Comparison of ENCODE assay signal across 22 cellular contexts in the genomic region with DNA sequence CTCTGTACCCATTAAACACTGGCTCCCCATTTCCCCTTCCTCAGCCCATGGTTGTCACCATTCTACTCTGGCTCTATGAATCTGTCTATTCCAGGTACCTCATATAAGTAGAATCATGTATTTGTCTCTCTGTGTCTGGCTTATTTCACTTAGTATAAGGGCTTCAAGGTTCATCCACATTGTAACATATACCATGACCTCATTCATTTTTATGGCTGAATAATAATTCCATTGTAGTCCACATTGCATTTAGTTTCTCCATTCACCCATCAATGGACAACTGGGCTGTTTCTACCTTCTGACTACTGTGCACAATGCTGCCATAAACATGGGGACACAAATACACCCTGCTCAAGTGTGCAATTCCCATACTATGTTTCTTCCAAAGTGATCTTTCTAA.
"Had no signal": no experiment of that assay in that cellular context is flagged by ENCODE, and none has a peak within 500 bp of the region (broad histone marks: within the 10 kb centered on the region; RNA-seq: fewer than 3 reads in every experiment).

No MANE protein-coding gene starts in this region.

- H3K4me2 ChIP-seq: KMS-11 had no signal

- H3K36me3 ChIP-seq: Peyer's patch, SJCRH30 had no signal

- H3K9me3 ChIP-seq: Peyer's patch, SJCRH30 had no signal

- H3K9ac ChIP-seq: KMS-11 had no signal

- ATAC-seq: PC-3, Right ventricle myocardium inferior had no signal

- H3K4me3 ChIP-seq: Peyer's patch, SJCRH30, SK-N-MC had no signal

- DNase-seq: Kasumi-1, MM.1S, NCI-H1092 treated with DMSO at 0.1 percent for 48 hours, NCI-H1436, NCI-H187, NCI-H2029, NCI-H2081 treated with DMSO at 0.1 percent for 48 hours, NCI-H2171, NCI-H226, NCI-H446, NCI-H510A, NCI-H524 treated with DMSO at 0.1 percent for 48 hours, NCI-H69, NCI-H774, PC-3, SHP77 treated with DMSO at 0.1 percent for 48 hours, SJCRH30, SW 1271 had no signal

- H3K27me3 ChIP-seq: Peyer's patch, SJCRH30 had no signal

- H3K27ac ChIP-seq: KMS-11, Peyer's patch, SJCRH30, SK-N-MC had no signal
